ENCODE assay signal across 10 cellular contexts in genomic region chr10:74991435-74991834, GRCh38.
DNase-seq lines count a peak whose midpoint lies in the region; ATAC-seq and TF ChIP-seq lines count a peak whose summit lies in the region.
"Had no signal": no experiment of that assay in that cellular context is flagged by ENCODE, and none has a peak within 500 bp of the region (broad histone marks: within the 10 kb centered on the region; RNA-seq: fewer than 3 reads in every experiment).

No MANE protein-coding gene starts in this region.

- no TSS peak for BruUV-seq in Calu3 (replicated peaks; lab: Mats Ljungman, UMichigan)

- H3K27me3 ChIP-seq in WERI-Rb-1 (ENCODE audit: insufficient read depth, low read depth, severe bottlenecking) = no peaks in the 10 kb centered on the region
- no peaks in the 10 kb centered on the region for H3K27me3 ChIP-seq in right lobe of liver
- no peaks in the 10 kb centered on the region for H3K27me3 ChIP-seq in esophagus muscularis mucosa

- no peak for TF ChIP-seq POLR2A in right lobe of liver (IDR thresholded peaks at IDR 0.05)
- TF ChIP-seq POLR2A in esophagus muscularis mucosa (IDR thresholded peaks at IDR 0.05; ENCODE audit: low read depth) = no peak

- CTCF ChIA-PET in Calu3 (lab: Charles Lee) = no interaction called here

- TF ChIP-seq EP300 in esophagus muscularis mucosa (IDR thresholded peaks at IDR 0.05) = no peak

- H3K9me3 Mint-ChIP-seq in Calu3 (ENCODE audit: low read depth, unreplicated experiment) (no peaks in the 10 kb centered on the region), HFFc6 (no peaks in the 10 kb centered on the region)
- H3K9me3 Mint-ChIP-seq: IgD-negative memory B cell had no signal

- peak; percentile 34 for DNase-seq in Calu3
- peak; percentile 10 for DNase-seq in HFFc6
- DNase-seq in WERI-Rb-1 = no peak
- DNase-seq in right lobe of liver = no peak
- DNase-seq in NCI-H524 treated with DMSO at 0.1 percent for 48 hours (lab: John Stamatoyannopoulos, UW) = no peak
- no peak for DNase-seq in DMS79 treated with DMSO at 0.1 percent for 48 hours (lab: John Stamatoyannopoulos, UW)
- no peak for DNase-seq in esophagus muscularis mucosa (ENCODE audit: extremely low spot score)

- intact Hi-C loops in Calu3 (cut with micrococcal nuclease; ENCODE audit: unreplicated experiment) = loop anchor here (1.0 to 10.0 kb wide), 3 partner anchors 28 to 167 kb away; partner anchors contain the start of gene KAT6B
- intact Hi-C loops in right lobe of liver (cut with DNase I) = no loop called here
- intact Hi-C loops in esophagus muscularis mucosa (cut with DNase I) = no loop called here

- ATAC-seq in right lobe of liver (peak; percentile 47 to 61 (median 51)), HG02840 (IDR thresholded peaks at IDR 0.05; ENCODE audit: low FRiP score, unreplicated experiment) (no peak)

- H3K4me3 ChIP-seq in WERI-Rb-1 (ENCODE audit: low read depth, low read length) (no peak overlapping the region), right lobe of liver (no peak overlapping the region), esophagus muscularis mucosa (no peak overlapping the region)
- H3K4me3 ChIP-seq: thoracic aorta had no signal

- TF ChIP-seq CTCF in Calu3 (IDR thresholded peaks at IDR 0.05; ENCODE audit: unreplicated experiment) (peak; percentile 67), HFFc6 (IDR thresholded peaks at IDR 0.05) (peak; percentile 62), WERI-Rb-1 (IDR thresholded peaks at IDR 0.05; ENCODE audit: low read depth, low read length) (peak; percentile 31; the same call in 1 of the 2 replicates), right lobe of liver (IDR thresholded peaks at IDR 0.05) (peak; percentile 19 to 34 (median 28)), esophagus muscularis mucosa (IDR thresholded peaks at IDR 0.05) (peak in 1 of 3 experiments; percentile 28)

- H3K27ac ChIP-seq in WERI-Rb-1 (no peak overlapping the region), right lobe of liver (no peak overlapping the region), esophagus muscularis mucosa (replicated peaks in 1 of 4) (no peak overlapping the region)
- H3K27ac ChIP-seq: thoracic aorta had no signal

- H3K9me3 ChIP-seq in WERI-Rb-1 (ENCODE audit: severe bottlenecking) (no peaks in the 10 kb centered on the region), right lobe of liver (no peaks in the 10 kb centered on the region), esophagus muscularis mucosa (no peaks in the 10 kb centered on the region)
- H3K9me3 ChIP-seq: thoracic aorta had no signal

- no peaks in the 10 kb centered on the region for H3K27me3 Mint-ChIP-seq in Calu3 (ENCODE audit: unreplicated experiment)
- H3K27me3 Mint-ChIP-seq in HFFc6 (ENCODE audit: insufficient read depth) = no peaks in the 10 kb centered on the region
- H3K27me3 Mint-ChIP-seq: IgD-negative memory B cell had no signal

- no peak overlapping the region for H3K4me3 Mint-ChIP-seq in Calu3 (ENCODE audit: low read depth, unreplicated experiment)
- H3K4me3 Mint-ChIP-seq in HFFc6 = no peak overlapping the region

- H3K36me3 ChIP-seq in WERI-Rb-1 = no peaks in the 10 kb centered on the region; the same call in 1 of the 2 replicates
- H3K36me3 ChIP-seq in right lobe of liver = peaks cover 0 to 7% (median 0%) of the 10 kb centered on the region in 4 donors
- H3K36me3 ChIP-seq in esophagus muscularis mucosa = peaks cover 0 to 35% (median 12%) of the 10 kb centered on the region in 4 donors

- H3K4me1 Mint-ChIP-seq in Calu3 (ENCODE audit: low read depth, unreplicated experiment) (no peaks in the 10 kb centered on the region), HFFc6 (ENCODE audit: low read depth) (peaks cover 25% of the 10 kb centered on the region)

- H3K4me1 ChIP-seq in right lobe of liver (peaks cover 0 to 22% (median 6%) of the 10 kb centered on the region in 4 donors), esophagus muscularis mucosa (peaks cover 22 to 34% (median 34%) of the 10 kb centered on the region in 4 donors)

- H3K27ac Mint-ChIP-seq in Calu3 (ENCODE audit: unreplicated experiment) (no peak overlapping the region), HFFc6 (no peak overlapping the region)
- H3K27ac Mint-ChIP-seq: IgD-negative memory B cell had no signal

- no peaks in the 10 kb centered on the region for H3K36me3 Mint-ChIP-seq in Calu3 (ENCODE audit: insufficient read depth, unreplicated experiment)
- H3K36me3 Mint-ChIP-seq in HFFc6 (ENCODE audit: low read depth) = peaks cover 41% of the 10 kb centered on the region

Comparison
In these comparisons a context has a peak if more than half of its experiments do, and no peak if none do; other contexts are left out.
1. DNase-seq: peak in Calu3 (single experiment) and HFFc6 (single experiment); none in WERI-Rb-1 (single experiment), right lobe of liver (0 of 3), NCI-H524 treated with DMSO at 0.1 percent for 48 hours (single experiment), DMS79 treated with DMSO at 0.1 percent for 48 hours (single experiment) and esophagus muscularis mucosa (single experiment).